Comparison of ENCODE assay signal across 31 cellular contexts in genomic region chr20:38548356-38549083, GRCh38. TPM values are rescaled to one million over a fixed set of nuclear protein-coding genes. Genes with fewer than 3 reads are reported as not detected.
"Had no signal": no experiment of that assay in that cellular context is flagged by ENCODE, and none has a peak within 500 bp of the region (broad histone marks: within the 10 kb centered on the region; RNA-seq: fewer than 3 reads in every experiment).

No MANE protein-coding gene starts in this region.

- H3K4me1 Mint-ChIP-seq: activated CD4-positive, alpha-beta memory T cell treated with anti-CD3 and anti-CD28 coated beads, Interleukin-2, amount 10 ng/mL, durations not matched to agents 7 days and 5 days; activated CD8-positive, alpha-beta memory T cell treated with anti-CD3 and anti-CD28 coated beads, Interleukin-2, amount 10 ng/mL, durations not matched to agents 7 days and 5 days; activated naive CD8-positive, alpha-beta T cell treated with anti-CD3 and anti-CD28 coated beads, Interleukin-2, amount 10 ng/mL, durations not matched to agents 7 days and 5 days had no signal

- DNase-seq: activated CD4-positive, alpha-beta memory T cell treated with anti-CD3 and anti-CD28 coated beads, Interleukin-2, amount 10 ng/mL, durations not matched to agents 7 days and 5 days; activated CD4-positive, alpha-beta T cell treated with anti-CD3 and anti-CD28 coated beads for 1 hour; activated CD4-positive, alpha-beta T cell treated with anti-CD3 and anti-CD28 coated beads for 48 hours; activated CD4-positive, CD25-positive, alpha-beta regulatory T cell; activated CD8-positive, alpha-beta memory T cell treated with anti-CD3 and anti-CD28 coated beads for 24 hours; activated CD8-positive, alpha-beta memory T cell treated with anti-CD3 and anti-CD28 coated beads, Interleukin-2, amount 10 ng/mL, durations not matched to agents 7 days and 5 days; activated CD8-positive, alpha-beta memory T cell treated with anti-CD3 and anti-CD28 coated beads, Interleukin-2, amount 50 U/mL, for 48 hours; activated gamma-delta T cell; activated naive CD4-positive, alpha-beta T cell treated with Interleukin-2 at 50 U/mL for 16 hours; activated naive CD8-positive, alpha-beta T cell treated with anti-CD3 and anti-CD28 coated beads, Interleukin-2, amount 10 ng/mL, durations not matched to agents 7 days and 5 days; activated T-cell treated with anti-CD3 and anti-CD28 coated beads, Interleukin-2, amount 50 U/mL, for 48 hours; NCI-H1436 treated with DMSO at 0.1 percent for 48 hours; NCI-H1694 treated with DMSO at 0.1 percent for 48 hours; NCI-H2029; NCI-H345; NCI-H524 treated with DMSO at 0.1 percent for 48 hours; SHP77; SJCRH30; T-cell; T-helper 17 cell; WERI-Rb-1 had no signal

- H3K27ac ChIP-seq: ascending aorta, SJCRH30, SK-N-MC, WERI-Rb-1 had no signal

- H3K9me3 Mint-ChIP-seq: activated CD4-positive, alpha-beta memory T cell treated with anti-CD3 and anti-CD28 coated beads, Interleukin-2, amount 10 ng/mL, durations not matched to agents 7 days and 5 days; activated naive CD4-positive, alpha-beta T cell treated with anti-CD3 and anti-CD28 coated beads, Interleukin-2, amount 50 U/mL, for 24 hours; activated naive CD8-positive, alpha-beta T cell treated with anti-CD3 and anti-CD28 coated beads, Interleukin-2, amount 10 ng/mL, durations not matched to agents 7 days and 5 days; activated T-helper 2 cell treated with anti-CD3 and anti-CD28 coated beads, Interferon-gamma antibody, Interleukin-2, Interleukin-4, amounts not matched to agents 10 μg/mL and 5 μg/mL and 100 μg/mL, durations not matched to agents 14 hours and 24 hours and 36 hours; T-cell had no signal

- ATAC-seq: activated CD8-positive, alpha-beta memory T cell treated with anti-CD3 and anti-CD28 coated beads, Interleukin-2, amount 10 ng/mL, durations not matched to agents 7 days and 5 days; Panc1; T-helper 17 cell had no signal

- H3K4me3 ChIP-seq: ascending aorta, SJCRH30, SK-N-MC had no signal

- H3K4me3 Mint-ChIP-seq: activated CD4-positive, alpha-beta memory T cell treated with anti-CD3 and anti-CD28 coated beads, Interleukin-2, amount 10 ng/mL, durations not matched to agents 7 days and 5 days; activated CD8-positive, alpha-beta memory T cell treated with anti-CD3 and anti-CD28 coated beads, Interleukin-2, amount 10 ng/mL, durations not matched to agents 7 days and 5 days; activated naive CD4-positive, alpha-beta T cell treated with anti-CD3 and anti-CD28 coated beads, Interleukin-2, amount 50 U/mL, for 24 hours; activated naive CD8-positive, alpha-beta T cell treated with anti-CD3 and anti-CD28 coated beads, Interleukin-2, amount 10 ng/mL, durations not matched to agents 7 days and 5 days; T-cell; T-helper 17 cell had no signal

- H3K9me3 ChIP-seq: ascending aorta, SJCRH30 had no signal

- H3K27me3 Mint-ChIP-seq: activated CD4-positive, alpha-beta memory T cell treated with anti-CD3 and anti-CD28 coated beads, Interleukin-2, amount 10 ng/mL, durations not matched to agents 7 days and 5 days; activated CD8-positive, alpha-beta memory T cell treated with anti-CD3 and anti-CD28 coated beads, Interleukin-2, amount 10 ng/mL, durations not matched to agents 7 days and 5 days; activated naive CD4-positive, alpha-beta T cell treated with anti-CD3 and anti-CD28 coated beads, Interleukin-2, amount 50 U/mL, for 24 hours; activated naive CD8-positive, alpha-beta T cell treated with anti-CD3 and anti-CD28 coated beads, Interleukin-2, amount 10 ng/mL, durations not matched to agents 7 days and 5 days; T-cell; T-helper 17 cell had no signal

- H3K27ac Mint-ChIP-seq: activated CD4-positive, alpha-beta memory T cell treated with anti-CD3 and anti-CD28 coated beads, Interleukin-2, amount 10 ng/mL, durations not matched to agents 7 days and 5 days; activated CD8-positive, alpha-beta memory T cell treated with anti-CD3 and anti-CD28 coated beads, Interleukin-2, amount 10 ng/mL, durations not matched to agents 7 days and 5 days; activated naive CD4-positive, alpha-beta T cell treated with anti-CD3 and anti-CD28 coated beads, Interleukin-2, amount 50 U/mL, for 24 hours; activated naive CD8-positive, alpha-beta T cell treated with anti-CD3 and anti-CD28 coated beads, Interleukin-2, amount 10 ng/mL, durations not matched to agents 7 days and 5 days; activated T-helper 2 cell treated with anti-CD3 and anti-CD28 coated beads, Interferon-gamma antibody, Interleukin-2, Interleukin-4, amounts not matched to agents 10 μg/mL and 5 μg/mL and 100 μg/mL, durations not matched to agents 14 hours and 24 hours and 36 hours; T-cell; T-helper 17 cell had no signal

- H3K27me3 ChIP-seq: ascending aorta, SJCRH30 had no signal

- H3K4me1 ChIP-seq: ascending aorta, SJCRH30 had no signal

RNA-seq across cellular contexts. Expression of gene ADIG, which starts 32.5 kb away (rescaled TPM):
- total RNA-seq: activated CD4-positive, alpha-beta memory T cell treated with anti-CD3 and anti-CD28 coated beads, Interleukin-2, amount 10 ng/mL, durations not matched to agents 7 days and 5 days; activated CD8-positive, alpha-beta memory T cell treated with anti-CD3 and anti-CD28 coated beads, Interleukin-2, amount 10 ng/mL, durations not matched to agents 7 days and 5 days; activated naive CD8-positive, alpha-beta T cell treated with anti-CD3 and anti-CD28 coated beads, Interleukin-2, amount 10 ng/mL, durations not matched to agents 7 days and 5 days; activated T-helper 2 cell treated with anti-CD3 and anti-CD28 coated beads, Interferon-gamma antibody, Interleukin-2, Interleukin-4, amounts not matched to agents 10 μg/mL and 5 μg/mL and 100 μg/mL, durations not matched to agents 14 hours and 24 hours and 36 hours; ascending aorta; cardiac septum; LHCN-M2; M059J; NCI-H460; RPMI7951; SJCRH30; T-cell; T-helper 17 cell had no signal

RNA-seq across cellular contexts. Expression of gene ARHGAP40, which starts 53.1 kb away (rescaled TPM):
- total RNA-seq: activated CD4-positive, alpha-beta memory T cell treated with anti-CD3 and anti-CD28 coated beads, Interleukin-2, amount 10 ng/mL, durations not matched to agents 7 days and 5 days; activated CD8-positive, alpha-beta memory T cell treated with anti-CD3 and anti-CD28 coated beads, Interleukin-2, amount 10 ng/mL, durations not matched to agents 7 days and 5 days; activated naive CD8-positive, alpha-beta T cell treated with anti-CD3 and anti-CD28 coated beads, Interleukin-2, amount 10 ng/mL, durations not matched to agents 7 days and 5 days; activated T-helper 2 cell treated with anti-CD3 and anti-CD28 coated beads, Interferon-gamma antibody, Interleukin-2, Interleukin-4, amounts not matched to agents 10 μg/mL and 5 μg/mL and 100 μg/mL, durations not matched to agents 14 hours and 24 hours and 36 hours; ascending aorta; cardiac septum; LHCN-M2; RPMI7951; SJCRH30; T-helper 17 cell had no signal
